Comparison of ENCODE assay signal across 1 cellular context in genomic region chr7:69664433-69664832, GRCh38.
TF ChIP-seq lines count a peak whose summit lies in the region.

No MANE protein-coding gene starts in this region.

TF ChIP-seq in GM12878, 131 proteins besides CTCF, POLR2A, EP300 and RAD21 (continued from another document):
- TF ChIP-seq ZNF592 (IDR thresholded peaks at IDR 0.05) (no peak), MAX (IDR thresholded peaks at IDR 0.05; ENCODE audit: low read depth, low read length) (no peak), SKIL (IDR thresholded peaks at IDR 0.05; ENCODE audit: low read depth, poor library complexity, severe bottlenecking) (peak; percentile 22), RELB (IDR thresholded peaks at IDR 0.05; ENCODE audit: low read depth) (peak; percentile 96), GATAD2B (conservative IDR thresholded peaks at IDR 0.05; ENCODE audit: low read depth) (peak; percentile 20; the same call in 1 of the 2 replicates), RB1 (IDR thresholded peaks at IDR 0.05; ENCODE audit: borderline replicate concordance) (no peak), RUNX3 (IDR thresholded peaks at IDR 0.05; ENCODE audit: low read length) (peak; percentile 75), CBX3 (IDR thresholded peaks at IDR 0.05; ENCODE audit: borderline replicate concordance, low read depth) (no peak), SRF (IDR thresholded peaks at IDR 0.05; ENCODE audit: low read depth in 2 of 2, low read length in 2 of 2) (no peak), ZSCAN29 (IDR thresholded peaks at IDR 0.05) (no peak), SUZ12 (IDR thresholded peaks at IDR 0.05; ENCODE audit: unreplicated experiment) (no peak), POLR2AphosphoS5 (IDR thresholded peaks at IDR 0.05; ENCODE audit: low read length) (peak; percentile 29; the same call in 1 of the 2 replicates), ZNF207 (IDR thresholded peaks at IDR 0.05; ENCODE audit: borderline replicate concordance) (no peak), ZNF274 (IDR thresholded peaks at IDR 0.05; ENCODE audit: insufficient read depth, insufficient read length) (no peak), ZNF687 (IDR thresholded peaks at IDR 0.05) (peak; percentile 64), DPF2 (IDR thresholded peaks at IDR 0.05) (peak; percentile 59; the same call in 1 of the 2 replicates), HSF1 (IDR thresholded peaks at IDR 0.05; ENCODE audit: low read depth, low read length) (no peak), PAX5 (IDR thresholded peaks at IDR 0.05; ENCODE audit: borderline replicate concordance, low read depth, low read length) (0 out of 2 replicates have a peak, but pooled peaks have one; percentile 17), ZZZ3 (IDR thresholded peaks at IDR 0.05; ENCODE audit: control insufficient read depth, insufficient read length, low read depth) (no peak), BMI1 (IDR thresholded peaks at IDR 0.05; ENCODE audit: borderline replicate concordance) (0 out of 2 replicates have a peak, but pooled peaks have one; percentile 35), NR2F1 (conservative IDR thresholded peaks at IDR 0.05) (0 out of 2 replicates have a peak, but pooled peaks have one; percentile 10), PKNOX1 (IDR thresholded peaks at IDR 0.05) (no peak)
